ENCODE assay signal across 6 cellular contexts in the genomic region with DNA sequence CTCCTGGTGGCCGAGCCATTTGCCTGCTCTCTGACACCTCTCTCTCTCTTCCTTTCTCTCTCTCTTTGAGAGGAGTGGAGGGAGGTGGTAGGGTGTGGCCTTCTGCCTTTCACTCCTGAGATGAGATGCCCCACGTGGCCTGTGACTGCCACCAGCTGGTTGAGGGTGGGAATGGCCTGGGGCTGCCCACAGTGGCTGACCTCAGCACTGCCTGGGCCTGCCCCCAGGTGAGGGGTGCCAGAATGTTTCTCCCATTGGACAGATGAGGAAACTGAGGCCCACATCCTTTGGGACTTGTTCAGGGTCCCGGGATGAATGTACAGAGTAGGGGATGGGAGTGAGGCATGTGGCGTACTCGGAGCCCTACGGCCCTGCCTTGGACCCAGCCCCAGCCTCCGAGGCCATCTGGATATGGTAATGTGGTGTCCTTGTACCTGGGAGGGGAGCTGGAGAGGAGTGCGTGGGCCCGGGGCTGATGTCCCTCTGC.
DNase-seq lines count a peak whose midpoint lies in the region; ATAC-seq lines count a peak whose summit lies in the region.

No MANE protein-coding gene starts in this region.

- ATAC-seq in HG02763 (IDR thresholded peaks at IDR 0.05; ENCODE audit: unreplicated experiment) = no peak
- no peak for ATAC-seq in HG02884 (IDR thresholded peaks at IDR 0.05; ENCODE audit: unreplicated experiment)

- DNase-seq in DMS153 (lab: John Stamatoyannopoulos, UW) = peak; percentile 50
- peak; percentile 24 for DNase-seq in KG1 (lab: John Stamatoyannopoulos, UW)
- DNase-seq in activated CD8-positive, alpha-beta memory T cell treated with anti-CD3 and anti-CD28 coated beads, Interleukin-2, amount 50 U/mL, for 48 hours = peak; percentile 66
- peak; percentile 7 for DNase-seq in kidney glomerular epithelial cell (lab: John Stamatoyannopoulos, UW)

Comparison
In these comparisons a context has a peak if more than half of its experiments do, and no peak if none do; other contexts are left out.
1. DNase-seq: peak in every context shown above with its lines; median percentile 66 in activated CD8-positive, alpha-beta memory T cell treated with anti-CD3 and anti-CD28 coated beads, Interleukin-2, amount 50 U/mL, for 48 hours; 50 in DMS153; 24 in KG1; 7 in kidney glomerular epithelial cell.